Comparison of ENCODE assay signal across 24 cellular contexts in genomic region chr13:112161441-112162301, GRCh38.
DNase-seq lines count a peak whose midpoint lies in the region; ATAC-seq and TF ChIP-seq lines count a peak whose summit lies in the region.
"Had no signal": no experiment of that assay in that cellular context is flagged by ENCODE, and none has a peak within 500 bp of the region (broad histone marks: within the 10 kb centered on the region; RNA-seq: fewer than 3 reads in every experiment).

No MANE protein-coding gene starts in this region.

- H4K8ac ChIP-seq in mesendoderm (ENCODE audit: low read depth, low read length) = no peak overlapping the region

- H3K27me3 Mint-ChIP-seq in activated T-cell treated with anti-CD3 and anti-CD28 coated beads, Interleukin-2, amount 50 U/mL, for 4 hours (ENCODE audit: low read depth) = peaks cover 18% of the 10 kb centered on the region

- no peak for TF ChIP-seq CTCF in upper lobe of right lung (IDR thresholded peaks at IDR 0.05)
- TF ChIP-seq CTCF in foreskin keratinocyte (conservative IDR thresholded peaks at IDR 0.05) = no peak

- no peak overlapping the region for H2AK5ac ChIP-seq in mesendoderm (ENCODE audit: low read length)

- H3K4me3 ChIP-seq in mesendoderm (ENCODE audit: low read length) = no peak overlapping the region
- H3K4me3 ChIP-seq in upper lobe of right lung = no peak overlapping the region
- H3K4me3 ChIP-seq: gastrocnemius medialis, right atrium auricular region, transverse colon had no signal

- no peak overlapping the region for H3K4me3 Mint-ChIP-seq in activated T-cell treated with anti-CD3 and anti-CD28 coated beads, Interleukin-2, amount 50 U/mL, for 4 hours
- H3K4me3 Mint-ChIP-seq: activated CD4-positive, alpha-beta memory T cell treated with anti-CD3 and anti-CD28 coated beads for 36 hours; activated naive CD8-positive, alpha-beta T cell; dendritic cell treated with granulocyte-macrophage colony-stimulating factor and Interleukin-4, amounts not matched to agents 40 ng/mL and 50 ng/mL, for 4 days; natural killer cell treated with Interleukin-12 subunit alpha and Interleukin-12 subunit beta and Interleukin-15 and Interleukin-18, amount 100 ng/mL, for 72 hours; T-helper 17 cell had no signal

- H3K27me3 ChIP-seq in mesendoderm (ENCODE audit: insufficient read depth, low read length, poor library complexity) (no peaks in the 10 kb centered on the region), upper lobe of right lung (peaks cover 29% of the 10 kb centered on the region), foreskin keratinocyte (no peaks in the 10 kb centered on the region)
- H3K27me3 ChIP-seq: right atrium auricular region, transverse colon had no signal

- no peaks in the 10 kb centered on the region for H3K36me3 ChIP-seq in mesendoderm (ENCODE audit: control insufficient read depth, insufficient read depth, low read length)
- H3K36me3 ChIP-seq in upper lobe of right lung = no peaks in the 10 kb centered on the region
- H3K36me3 ChIP-seq: gastrocnemius medialis, right atrium auricular region, transverse colon had no signal

- intact Hi-C loops in cardiac septum (cut with DNase I) (no loop called here), left ventricle myocardium superior (cut with micrococcal nuclease) (no loop called here), upper lobe of right lung (cut with DNase I) (no loop called here)

- H3K56ac ChIP-seq in mesendoderm (ENCODE audit: low read length) = peak overlapping the region; percentile 65

- H3K4me1 ChIP-seq in mesendoderm (ENCODE audit: control insufficient read depth, low read depth, low read length) (no peaks in the 10 kb centered on the region), upper lobe of right lung (no peaks in the 10 kb centered on the region), foreskin keratinocyte (no peaks in the 10 kb centered on the region)
- H3K4me1 ChIP-seq: gastrocnemius medialis, right atrium auricular region had no signal

- H3K9me3 Mint-ChIP-seq in activated T-cell treated with anti-CD3 and anti-CD28 coated beads, Interleukin-2, amount 50 U/mL, for 4 hours = no peaks in the 10 kb centered on the region

- H3K79me1 ChIP-seq in mesendoderm (ENCODE audit: low read length) = no peaks in the 10 kb centered on the region

- peak overlapping the region; percentile 42 for H3K27ac ChIP-seq in mesendoderm (ENCODE audit: low read depth, low read length)
- no peak overlapping the region for H3K27ac ChIP-seq in upper lobe of right lung
- H3K27ac ChIP-seq in foreskin keratinocyte = no peak overlapping the region
- H3K27ac ChIP-seq: C4-2B, gastrocnemius medialis, right atrium auricular region, transverse colon had no signal

- H3K4me1 Mint-ChIP-seq in activated T-cell treated with anti-CD3 and anti-CD28 coated beads, Interleukin-2, amount 50 U/mL, for 4 hours (ENCODE audit: low read depth) = no peaks in the 10 kb centered on the region

- H2BK120ac ChIP-seq in mesendoderm (ENCODE audit: low read depth, low read length) = no peak overlapping the region

- no peak overlapping the region for H2BK15ac ChIP-seq in mesendoderm (replicated peaks; ENCODE audit: low read depth)

- H3K23ac ChIP-seq in mesendoderm (ENCODE audit: low read length) = no peak overlapping the region

- H4K5ac ChIP-seq in mesendoderm (ENCODE audit: low read length) = no peak overlapping the region

- ATAC-seq in left ventricle myocardium superior (no peak), upper lobe of right lung (no peak), GM19395 (IDR thresholded peaks at IDR 0.05; ENCODE audit: unreplicated experiment) (no peak), foreskin keratinocyte (no peak)
- ATAC-seq in activated T-cell treated with anti-CD3 and anti-CD28 coated beads, Interleukin-2, amount 50 U/mL, for 4 hours = no peak
- ATAC-seq: gastrocnemius medialis; natural killer cell treated with Interleukin-12 subunit alpha and Interleukin-12 subunit beta and Interleukin-15 and Interleukin-18, amount 100 ng/mL, for 72 hours; T-helper 17 cell had no signal

- H2BK5ac ChIP-seq in mesendoderm (ENCODE audit: low read length) = no peak overlapping the region

- H3K9ac ChIP-seq in mesendoderm (ENCODE audit: low read length) = peak overlapping the region; percentile 49

- no peaks in the 10 kb centered on the region for H3K36me3 Mint-ChIP-seq in activated T-cell treated with anti-CD3 and anti-CD28 coated beads, Interleukin-2, amount 50 U/mL, for 4 hours (ENCODE audit: insufficient read depth)
- H3K36me3 Mint-ChIP-seq: activated CD4-positive, alpha-beta memory T cell treated with anti-CD3 and anti-CD28 coated beads for 36 hours; activated naive CD8-positive, alpha-beta T cell; natural killer cell treated with Interleukin-12 subunit alpha and Interleukin-12 subunit beta and Interleukin-15 and Interleukin-18, amount 100 ng/mL, for 72 hours had no signal

- H3K79me2 ChIP-seq in mesendoderm (ENCODE audit: control insufficient read depth, insufficient read depth, low read length) = no peaks in the 10 kb centered on the region

- no CpG with 5 or more reads among the region's 22 CpGs for WGBS in mesendoderm (ENCODE audit: extremely low coverage, insufficient coverage, low lambda C conversion rate)

- peak overlapping the region; percentile 31 for H3K18ac ChIP-seq in mesendoderm (ENCODE audit: low read length)

- H3K9me3 ChIP-seq in upper lobe of right lung = no peaks in the 10 kb centered on the region

- DNase-seq in cardiac septum (ENCODE audit: low spot score) (peak; percentile 55), left ventricle myocardium superior (no peak), ecto neural progenitor cell (ENCODE audit: low spot score) (peak; percentile 75), mesendoderm (peak; percentile 67), upper lobe of right lung (peak; percentile 22), foreskin keratinocyte (no peak)
- no peak for DNase-seq in activated T-cell treated with anti-CD3 and anti-CD28 coated beads, Interleukin-2, amount 50 U/mL, for 4 hours
- DNase-seq: activated CD4-positive, alpha-beta memory T cell treated with anti-CD3 and anti-CD28 coated beads for 36 hours; activated T-cell treated with anti-CD3 and anti-CD28 coated beads, Interleukin-2, amount 50 U/mL, for 1 hour; DMS153; gastrocnemius medialis; mammary epithelial cell; NCI-H1436 treated with DMSO at 0.1 percent for 48 hours; NCI-H510A treated with DMSO at 0.1 percent for 48 hours; SHP77 treated with DMSO at 0.1 percent for 48 hours; stimulated activated naive CD4-positive, alpha-beta T cell; T-helper 17 cell; transverse colon had no signal

- H3K4me2 ChIP-seq in mesendoderm (ENCODE audit: low read length) = peak overlapping the region; percentile 50

- no peak overlapping the region for H3K4ac ChIP-seq in mesendoderm (ENCODE audit: low read depth, low read length)

Comparison
In these comparisons a context has a peak if more than half of its experiments do, and no peak if none do; other contexts are left out.
1. DNase-seq: peak in cardiac septum (single experiment), ecto neural progenitor cell (single experiment), mesendoderm (single experiment) and upper lobe of right lung (single experiment); none in left ventricle myocardium superior (single experiment), foreskin keratinocyte (0 of 2) and activated T-cell treated with anti-CD3 and anti-CD28 coated beads, Interleukin-2, amount 50 U/mL, for 4 hours (single experiment).